ENCODE assay signal across 8 cellular contexts in genomic region chrX:40647307-40648197, GRCh38. TPM values are rescaled to one million over a fixed set of nuclear protein-coding genes. Genes with fewer than 3 reads are reported as not detected.
DNase-seq lines count a peak whose midpoint lies in the region; ATAC-seq, FAIRE-seq and TF ChIP-seq lines count a peak whose summit lies in the region.

Gene CXorf38, minus strand, starts transcription at chrX:40647561. Its CDS starts 41 bp downstream, at chrX:40647520.

- peaks cover 38 to 57% of the 10 kb centered on the region in 2 donors for H3K4me1 Mint-ChIP-seq in immature natural killer cell

- H3K4me3 ChIP-seq in WI38 (ENCODE audit: low read depth, low read length) (peak within 1 kb of the TSS; percentile 76), bronchial epithelial cell (ENCODE audit: low read depth, low read length) (peak within 1 kb of the TSS; percentile 66), spleen (peak within 1 kb of the TSS; percentile 72 to 96 (median 84))

- TF ChIP-seq CTCF in WI38 (IDR thresholded peaks at IDR 0.05; ENCODE audit: low read depth, low read length): no peak
- no peak for TF ChIP-seq CTCF in bronchial epithelial cell (IDR thresholded peaks at IDR 0.05; ENCODE audit: insufficient read depth, low read length, severe bottlenecking)
- TF ChIP-seq CTCF in spleen (IDR thresholded peaks at IDR 0.05 in 8 of 11, conservative IDR thresholded peaks at IDR 0.05 in 3 of 11): no peak

- H3K36me3 Mint-ChIP-seq in immature natural killer cell: peaks cover 0 to 8% (median 7%) of the 10 kb centered on the region in 3 donors

- peak in 1 of 3 donors; percentile 29 for TF ChIP-seq POLR2A in spleen (IDR thresholded peaks at IDR 0.05)

- H3K36me3 ChIP-seq in bronchial epithelial cell (ENCODE audit: control insufficient read depth, insufficient read depth, low read length): no peaks in the 10 kb centered on the region
- H3K36me3 ChIP-seq in spleen: peaks cover 0 to 10% (median 1%) of the 10 kb centered on the region in 6 donors

- H3K27ac Mint-ChIP-seq in immature natural killer cell: peak within 1 kb of the TSS; percentile 92 to 99 (median 98)

- FAIRE-seq in bronchial epithelial cell (lab: Jason Lieb, UNC): no peak

- peaks cover 14 to 23% (median 18%) of the 10 kb centered on the region in 3 donors for H3K27me3 Mint-ChIP-seq in immature natural killer cell (ENCODE audit: low read depth in 3 of 3)

- peak within 1 kb of the TSS; percentile 89 to 98 (median 96) for H3K4me3 Mint-ChIP-seq in immature natural killer cell

- no peaks in the 10 kb centered on the region for H3K9me3 Mint-ChIP-seq in immature natural killer cell

- peak within 1 kb of the TSS; percentile 63 to 95 (median 89) for H3K27ac ChIP-seq in spleen

- DNase-seq in AG08396 (ENCODE audit: low spot score) (peak; percentile 97), NCI-H2227 treated with DMSO at 0.1 percent for 48 hours (lab: John Stamatoyannopoulos, UW) (peak; percentile 97), bronchial epithelial cell (ENCODE audit: low read depth) (peak; percentile 71), immature natural killer cell (peak; percentile 94 to 98 (median 97)), spleen (peak; percentile 97)

- H3K9me3 ChIP-seq in spleen: no peaks in the 10 kb centered on the region

- peak; percentile 72 for ATAC-seq in GM18909 (IDR thresholded peaks at IDR 0.05; ENCODE audit: poor library complexity, unreplicated experiment)
- ATAC-seq in HG03175 (IDR thresholded peaks at IDR 0.05; ENCODE audit: unreplicated experiment): peak; percentile 63

- H3K27me3 ChIP-seq in bronchial epithelial cell (ENCODE audit: control insufficient read depth, insufficient read depth, low read length) (no peaks in the 10 kb centered on the region), spleen (replicated peaks in 1 of 7) (no peaks in the 10 kb centered on the region)

- intact Hi-C loops in spleen (cut with DNase I; ENCODE audit: low total_unique reads): no loop called here

- peaks cover 25 to 51% (median 32%) of the 10 kb centered on the region in 6 donors for H3K4me1 ChIP-seq in spleen

- 0 to 19% (median 3%) methylated on average over 2 to 66 of the region's 66 CpGs for WGBS in spleen, 5 donors

RNA-seq across cellular contexts. Expression of gene CXorf38, which starts in this region (rescaled TPM):
- total RNA-seq in bronchial epithelial cell (10.5 and 12.4 TPM in 2 replicates), spleen (10 to 100 TPM; 24.8 to 35.1 (median 28.5) TPM)
- polyA plus RNA-seq in immature natural killer cell (10 to 100 TPM; 21.3 to 53.7 (median 51.3) TPM), spleen (10 to 100 TPM in 2 of 3 donors, 1 to 10 TPM in 1; 9.4 to 13.7 (median 12.6) TPM)

Comparison
In these comparisons a context has a peak if more than half of its experiments do, and no peak if none do; other contexts are left out.
1. Peak in every context shown above with its lines: DNase-seq, ATAC-seq, H3K4me3 ChIP-seq and H3K27ac ChIP-seq.